Comparison of ENCODE assay signal across 30 cellular contexts in the genomic region with DNA sequence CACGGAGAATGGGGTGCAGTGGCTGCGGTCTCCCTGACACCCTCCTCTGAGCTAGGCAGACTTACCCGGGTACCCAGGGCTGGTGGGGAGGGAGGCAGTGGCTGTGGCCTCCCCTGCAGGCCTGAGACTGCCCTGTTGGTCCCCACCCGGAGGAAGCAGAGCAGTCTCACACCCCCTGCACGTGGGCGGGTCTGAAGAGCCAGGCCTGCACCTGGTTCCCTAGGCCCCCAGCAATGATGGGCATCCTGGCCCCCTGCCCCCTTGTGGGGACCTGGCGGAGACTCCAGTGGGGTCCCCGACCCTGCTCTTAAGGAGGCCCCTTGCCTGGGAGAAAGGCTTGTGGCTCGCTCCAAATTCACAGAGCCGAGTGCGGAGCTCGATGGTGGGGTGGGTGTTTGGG. TPM values are rescaled to one million over a fixed set of nuclear protein-coding genes. Genes with fewer than 3 reads are reported as not detected.
"Had no signal": no experiment of that assay in that cellular context is flagged by ENCODE, and none has a peak within 500 bp of the region (broad histone marks: within the 10 kb centered on the region; RNA-seq: fewer than 3 reads in every experiment).

No MANE protein-coding gene starts in this region.

- H3K9me3 ChIP-seq: ascending aorta, SJCRH30 had no signal

- H2AFZ ChIP-seq: PC-9 had no signal

- H3K4me1 ChIP-seq: ascending aorta, SJCRH30 had no signal

- H3K4me2 ChIP-seq: PC-9 had no signal

- FAIRE-seq: RCC 7860, TTC549 had no signal

- H3K4me3 ChIP-seq: ascending aorta, cardiac muscle cell, PC-9, SJCRH30, SK-N-MC had no signal

- H3K36me3 ChIP-seq: ascending aorta, cardiac muscle cell, SJCRH30 had no signal

- ATAC-seq: activated CD8-positive, alpha-beta T cell treated with anti-CD3 and anti-CD28 coated beads for 36 hours; activated T-cell treated with anti-CD3 and anti-CD28 coated beads, Interleukin-2, amount 50 U/mL, for 72 hours; activated T-helper 17 cell treated with anti-CD3 and anti-CD28 coated beads, Interleukin-2, amount 50 U/mL, for 72 hours had no signal

- H3K27ac ChIP-seq: ascending aorta, cardiac muscle cell, PC-9, RWPE1, SJCRH30, SK-N-MC had no signal

- DNase-seq: activated CD4-positive, alpha-beta T cell treated with anti-CD3 and anti-CD28 coated beads, Interleukin-2, amount 10 ng/mL, durations not matched to agents 24 days and 14 days; activated CD4-positive, alpha-beta T cell treated with anti-CD3 and anti-CD28 coated beads, Interleukin-2, amount 50 U/mL, for 4 hours; activated CD8-positive, alpha-beta T cell treated with anti-CD3 and anti-CD28 coated beads for 36 hours; activated effector memory CD4-positive, alpha-beta T cell treated with anti-CD3 and anti-CD28 coated beads, Interleukin-2, amount 50 U/mL, for 16 hours; activated naive CD4-positive, alpha-beta T cell treated with Interleukin-2 at 50 U/mL for 16 hours; activated naive CD8-positive, alpha-beta T cell treated with anti-CD3 and anti-CD28 coated beads, Interleukin-2, amount 10 ng/mL, durations not matched to agents 7 days and 5 days; activated T-cell treated with anti-CD3 and anti-CD28 coated beads, Interleukin-2, amount 50 U/mL, for 1 hour; activated T-cell treated with anti-CD3 and anti-CD28 coated beads, Interleukin-2, amount 50 U/mL, for 72 hours; amygdala; NCI-H1092 treated with DMSO at 0.1 percent for 48 hours; NCI-H1417; NCI-H146; NCI-H187; NCI-H2029 treated with DMSO at 0.1 percent for 48 hours; NCI-H2107; NCI-H2171; NCI-H510A; NCI-H526; NCI-H748 treated with DMSO at 0.1 percent for 48 hours; PC-9; SHP77; SJCRH30 had no signal

- H3K27me3 ChIP-seq: ascending aorta, cardiac muscle cell, SJCRH30 had no signal

RNA-seq across cellular contexts. Expression of gene PARVG, which starts 13.8 kb away (rescaled TPM):
- total RNA-seq: M059J, PC-9, SJCRH30 had no signal
- polyA plus RNA-seq: cardiac muscle cell had no signal
